In genomic region chr1:32240140-32240951, GRCh38 we compare ENCODE assay signal across 8 cellular contexts. TPM values are rescaled to one million over a fixed set of nuclear protein-coding genes. Genes with fewer than 3 reads are reported as not detected.
DNase-seq lines count a peak whose midpoint lies in the region; ATAC-seq and TF ChIP-seq lines count a peak whose summit lies in the region.

No MANE protein-coding gene starts in this region.

- CTCF ChIA-PET in activated naive CD4-positive, alpha-beta T cell treated with anti-CD3 and anti-CD28 coated beads for 36 hours (lab: Charles Lee): interaction anchor here (0.7 to 2.6 kb wide), 12 partner anchors 10 to 168 kb away, joined by 3 to 26 read pairs (median 3); partner anchors contain the start of gene LCK

- no peaks in the 10 kb centered on the region for H3K9me3 Mint-ChIP-seq in activated naive CD4-positive, alpha-beta T cell treated with anti-CD3 and anti-CD28 coated beads for 36 hours
- H3K9me3 Mint-ChIP-seq in neural crest cell: no peaks in the 10 kb centered on the region

- H3K4me3 Mint-ChIP-seq in activated naive CD4-positive, alpha-beta T cell treated with anti-CD3 and anti-CD28 coated beads for 36 hours: peak overlapping the region; percentile 82
- H3K4me3 Mint-ChIP-seq in neural crest cell: peak overlapping the region; percentile 89

- TF ChIP-seq CTCF in neural crest cell (conservative IDR thresholded peaks at IDR 0.05): peak; percentile 33

- no peak for ATAC-seq in GM21390 (IDR thresholded peaks at IDR 0.05; ENCODE audit: unreplicated experiment)

- no peaks in the 10 kb centered on the region for H3K36me3 Mint-ChIP-seq in activated naive CD4-positive, alpha-beta T cell treated with anti-CD3 and anti-CD28 coated beads for 36 hours (ENCODE audit: low read depth)
- H3K36me3 Mint-ChIP-seq in neural crest cell (ENCODE audit: low read depth): no peaks in the 10 kb centered on the region

- no peaks in the 10 kb centered on the region for H3K27me3 Mint-ChIP-seq in activated naive CD4-positive, alpha-beta T cell treated with anti-CD3 and anti-CD28 coated beads for 36 hours (ENCODE audit: low read depth)
- no peaks in the 10 kb centered on the region for H3K27me3 Mint-ChIP-seq in neural crest cell (ENCODE audit: low read depth)

- peak overlapping the region; percentile 50 for H3K27ac Mint-ChIP-seq in activated naive CD4-positive, alpha-beta T cell treated with anti-CD3 and anti-CD28 coated beads for 36 hours
- no peak overlapping the region for H3K27ac Mint-ChIP-seq in neural crest cell (ENCODE audit: unreplicated experiment)

- DNase-seq in DMS79 treated with DMSO at 0.1 percent for 48 hours (lab: John Stamatoyannopoulos, UW): peak; percentile 96
- peak; percentile 72 for DNase-seq in HT-29 (ENCODE audit: low spot score)
- peak; percentile 71 for DNase-seq in OCI-M1 (lab: John Stamatoyannopoulos, UW)
- DNase-seq in activated naive CD4-positive, alpha-beta T cell treated with anti-CD3 and anti-CD28 coated beads for 36 hours: peak; percentile 72
- DNase-seq in germinal center (ENCODE audit: low spot score): peak; percentile 61
- peak; percentile 51 for DNase-seq in neural crest cell (ENCODE audit: low read depth, low spot score)
- DNase-seq in NK-92 (lab: John Stamatoyannopoulos, UW; ENCODE audit: unreplicated experiment): no peak

- H3K4me1 Mint-ChIP-seq in activated naive CD4-positive, alpha-beta T cell treated with anti-CD3 and anti-CD28 coated beads for 36 hours (ENCODE audit: low read depth): peaks cover 23% of the 10 kb centered on the region
- peaks cover 32% of the 10 kb centered on the region for H3K4me1 Mint-ChIP-seq in neural crest cell

- intact Hi-C loops in activated naive CD4-positive, alpha-beta T cell treated with anti-CD3 and anti-CD28 coated beads for 36 hours (cut with micrococcal nuclease): loop anchor here (1.0 kb wide), 1 partner anchor 8 kb away; no protein-coding TSS in a partner anchor

RNA-seq across cellular contexts. Expression of gene FAM167B, which starts 6.7 kb away (rescaled TPM):
- total RNA-seq in HT-29 (2014; rRNA removed; shearing (Covaris generic)): 0.29 TPM in 1 of 2 replicates, not detected in the other
- total RNA-seq in activated naive CD4-positive, alpha-beta T cell treated with anti-CD3 and anti-CD28 coated beads for 36 hours: under 1 TPM; 0.38 to 0.42 TPM
- 0.66 and 1.5 TPM in 2 replicates for total RNA-seq in neural crest cell

RNA-seq across cellular contexts. Expression of gene LCK, which starts 10.7 kb away (rescaled TPM):
- 0.33 and 0.76 TPM in 2 replicates for total RNA-seq in HT-29 (2014; rRNA removed; shearing (Covaris generic))
- 100 to 1,000 TPM; 156 to 164 TPM for total RNA-seq in activated naive CD4-positive, alpha-beta T cell treated with anti-CD3 and anti-CD28 coated beads for 36 hours
- total RNA-seq in neural crest cell: not detected in 2 replicates

RNA-seq across cellular contexts. Expression of gene EIF3I, which starts 18.1 kb away (rescaled TPM):
- total RNA-seq in HT-29 (2014; rRNA removed; shearing (Covaris generic)): 331 and 332 TPM in 2 replicates
- 100 to 1,000 TPM; 382 to 391 TPM for total RNA-seq in activated naive CD4-positive, alpha-beta T cell treated with anti-CD3 and anti-CD28 coated beads for 36 hours
- total RNA-seq in neural crest cell: 190 and 192 TPM in 2 replicates

RNA-seq across cellular contexts. Expression of gene TMEM234, which starts 18.2 kb away (rescaled TPM):
- 21.7 and 25.1 TPM in 2 replicates for total RNA-seq in HT-29 (2014; rRNA removed; shearing (Covaris generic))
- total RNA-seq in activated naive CD4-positive, alpha-beta T cell treated with anti-CD3 and anti-CD28 coated beads for 36 hours: 1 to 10 TPM; 5.1 to 6.4 TPM
- 21.3 and 22.5 TPM in 2 replicates for total RNA-seq in neural crest cell

RNA-seq across cellular contexts. Expression of gene DCDC2B, which starts 31.5 kb away (rescaled TPM):
- not detected in 2 replicates for total RNA-seq in HT-29 (2014; rRNA removed; shearing (Covaris generic))
- not detected for total RNA-seq in activated naive CD4-positive, alpha-beta T cell treated with anti-CD3 and anti-CD28 coated beads for 36 hours
- not detected in 2 replicates for total RNA-seq in neural crest cell

Comparison
In these comparisons a context has a peak if more than half of its experiments do, and no peak if none do; other contexts are left out.
1. RNA of gene LCK, which starts 10.7 kb away (total RNA-seq): 156 to 164 TPM in activated naive CD4-positive, alpha-beta T cell treated with anti-CD3 and anti-CD28 coated beads for 36 hours; 0.33 to 0.76 TPM in HT-29 and not detected in neural crest cell; every median in the first group is over 10 times any median in the second.